Comparison of ENCODE assay signal across 21 cellular contexts in genomic region chr1:67300561-67300960, GRCh38. TPM values are rescaled to one million over a fixed set of nuclear protein-coding genes. Genes with fewer than 3 reads are reported as not detected.
DNase-seq lines count a peak whose midpoint lies in the region; ATAC-seq and TF ChIP-seq lines count a peak whose summit lies in the region.
"Had no signal": no experiment of that assay in that cellular context is flagged by ENCODE, and none has a peak within 500 bp of the region (broad histone marks: within the 10 kb centered on the region; RNA-seq: fewer than 3 reads in every experiment).

No MANE protein-coding gene starts in this region.

- H3K79me2 ChIP-seq in GM23338 (replicated peaks; ENCODE audit: insufficient read depth), result no peaks in the 10 kb centered on the region

- no peak overlapping the region for H3K27ac ChIP-seq in GM23338 (ENCODE audit: low read depth)

- H2AFZ ChIP-seq in GM23338, result no peak overlapping the region

- H4K20me1 ChIP-seq in GM23338 (replicated peaks; ENCODE audit: insufficient read depth), result no peaks in the 10 kb centered on the region

- H3K4me1 Mint-ChIP-seq in T-helper 1 cell treated with Interleukin-12 subunit alpha and Interleukin-12 subunit beta and Interleukin-4 antibody, amounts not matched to agents 30 μg/mL and 1 μg/mL, for 36 hours (ENCODE audit: low read depth), result peaks cover 62% of the 10 kb centered on the region
- peaks cover 9% of the 10 kb centered on the region; the same call in 2 of the 3 replicates for H3K4me1 Mint-ChIP-seq in GM23338
- H3K4me1 Mint-ChIP-seq: CD14-positive monocyte, IgD-negative memory B cell had no signal

- H3K4me2 ChIP-seq in skeletal muscle satellite cell (ENCODE audit: low read length), result peak overlapping the region; percentile 22
- H3K4me2 ChIP-seq in GM23338, result no peak overlapping the region

- H3K36me3 ChIP-seq in skeletal muscle satellite cell (ENCODE audit: insufficient read depth, low read length), result no peaks in the 10 kb centered on the region
- H3K36me3 ChIP-seq in GM23338 (ENCODE audit: insufficient read depth), result no peaks in the 10 kb centered on the region

- H3K27me3 ChIP-seq in skeletal muscle satellite cell (ENCODE audit: control insufficient read depth, insufficient read depth, low read length) (peaks cover 13% of the 10 kb centered on the region), GM23338 (ENCODE audit: insufficient read depth) (peaks cover under 1% of the 10 kb centered on the region; the same call in 1 of the 2 replicates)

- no peak for ATAC-seq in GM23338

- peaks cover 12% of the 10 kb centered on the region for H3K4me1 ChIP-seq in skeletal muscle satellite cell (ENCODE audit: control insufficient read depth, insufficient read depth, low read length)
- no peaks in the 10 kb centered on the region for H3K4me1 ChIP-seq in GM23338 (ENCODE audit: insufficient read depth)

- H3F3A ChIP-seq in GM23338 (replicated peaks; ENCODE audit: low read depth), result no peaks in the 10 kb centered on the region

- in situ Hi-C loops in astrocyte of the spinal cord (cut with HindIII; ENCODE audit: low sequenced_read_pairs), result no loop called here

- H3K9me3 Mint-ChIP-seq in T-helper 1 cell treated with Interleukin-12 subunit alpha and Interleukin-12 subunit beta and Interleukin-4 antibody, amounts not matched to agents 30 μg/mL and 1 μg/mL, for 36 hours, result peaks cover 3% of the 10 kb centered on the region
- no peaks in the 10 kb centered on the region for H3K9me3 Mint-ChIP-seq in GM23338
- H3K9me3 Mint-ChIP-seq: H9 had no signal

- TF ChIP-seq CTCF in astrocyte of the spinal cord (IDR thresholded peaks at IDR 0.05; ENCODE audit: low read depth, low read length), result no peak
- no peak for TF ChIP-seq CTCF in GM23338 (conservative IDR thresholded peaks at IDR 0.05; ENCODE audit: low read depth in 2 of 2)

- H3K9ac ChIP-seq in skeletal muscle satellite cell (ENCODE audit: low read depth, low read length), result no peak overlapping the region

- no peak for DNase-seq in T-helper 1 cell
- peak; percentile 75 for DNase-seq in LHCN-M2 (ENCODE audit: low read depth)
- DNase-seq in astrocyte of the spinal cord (ENCODE audit: low read depth, low spot score), result peak; percentile 36
- DNase-seq in activated CD4-positive, alpha-beta T cell treated with anti-CD3 and anti-CD28 coated beads for 48 hours, result no peak
- DNase-seq in HCEC 1CT, result no peak
- DNase-seq in GM23338 (ENCODE audit: low spot score), result no peak
- DNase-seq: COR-L47; DMS153; H9; NCI-H1417 treated with DMSO at 0.1 percent for 48 hours; NCI-H1930; NCI-H2171 treated with DMSO at 0.1 percent for 48 hours; NCI-H446 treated with DMSO at 0.1 percent for 48 hours; NK-92 treated with Interleukin-12 subunit alpha and Interleukin-12 subunit beta, amount 100 ng/mL, for 24 hours; SHP77 had no signal

- H3K27ac Mint-ChIP-seq in T-helper 1 cell treated with Interleukin-12 subunit alpha and Interleukin-12 subunit beta and Interleukin-4 antibody, amounts not matched to agents 30 μg/mL and 1 μg/mL, for 36 hours, result peak overlapping the region; percentile 23
- no peak overlapping the region for H3K27ac Mint-ChIP-seq in GM23338
- H3K27ac Mint-ChIP-seq: CD14-positive monocyte, H9, IgD-negative memory B cell had no signal

- H3K9me3 ChIP-seq in skeletal muscle satellite cell (replicated peaks; ENCODE audit: low read length), result no peaks in the 10 kb centered on the region

- peaks cover 6% of the 10 kb centered on the region for H3K36me3 Mint-ChIP-seq in T-helper 1 cell treated with Interleukin-12 subunit alpha and Interleukin-12 subunit beta and Interleukin-4 antibody, amounts not matched to agents 30 μg/mL and 1 μg/mL, for 36 hours (ENCODE audit: low read depth)
- no peaks in the 10 kb centered on the region for H3K36me3 Mint-ChIP-seq in GM23338 (ENCODE audit: low read depth)
- H3K36me3 Mint-ChIP-seq: CD14-positive monocyte had no signal

- peak overlapping the region; percentile 17 for H3K4me3 Mint-ChIP-seq in T-helper 1 cell treated with Interleukin-12 subunit alpha and Interleukin-12 subunit beta and Interleukin-4 antibody, amounts not matched to agents 30 μg/mL and 1 μg/mL, for 36 hours
- H3K4me3 Mint-ChIP-seq in GM23338, result no peak overlapping the region
- H3K4me3 Mint-ChIP-seq: CD14-positive monocyte, H9, IgD-negative memory B cell had no signal

- H3K27me3 Mint-ChIP-seq in T-helper 1 cell treated with Interleukin-12 subunit alpha and Interleukin-12 subunit beta and Interleukin-4 antibody, amounts not matched to agents 30 μg/mL and 1 μg/mL, for 36 hours (ENCODE audit: low read depth), result no peaks in the 10 kb centered on the region
- peaks cover 4% of the 10 kb centered on the region for H3K27me3 Mint-ChIP-seq in GM23338 (ENCODE audit: insufficient read depth, low read depth, poor library complexity)

- H3K9me2 ChIP-seq in GM23338 (ENCODE audit: insufficient read depth), result 0 out of 2 replicates have a peak, but pooled peaks cover 4% of the 10 kb centered on the region

- H3K4me3 ChIP-seq in astrocyte of the spinal cord (ENCODE audit: low read depth, low read length) (no peak overlapping the region), skeletal muscle satellite cell (ENCODE audit: low read length) (no peak overlapping the region), GM23338 (no peak overlapping the region)

TF ChIP-seq in GM23338, 12 proteins besides CTCF, POLR2A, EP300 and RAD21 (continues in another document):
- no peak for TF ChIP-seq EZH2 (IDR thresholded peaks at IDR 0.05; ENCODE audit: low read depth, unreplicated experiment)
- no peak for TF ChIP-seq POLR2AphosphoS5 (IDR thresholded peaks at IDR 0.05; ENCODE audit: low read depth)
- no peak for TF ChIP-seq ZNF331 (CRISPR knock-in tag; IDR thresholded peaks at IDR 0.05; ENCODE audit: low read depth)
- no peak for TF ChIP-seq JUNB (IDR thresholded peaks at IDR 0.05; ENCODE audit: unreplicated experiment)
- TF ChIP-seq ETS1 (IDR thresholded peaks at IDR 0.05), result no peak
- TF ChIP-seq REST (IDR thresholded peaks at IDR 0.05; ENCODE audit: unreplicated experiment), result no peak
- TF ChIP-seq STAT1 (IDR thresholded peaks at IDR 0.05; ENCODE audit: unreplicated experiment), result no peak
- no peak for TF ChIP-seq NANOG (IDR thresholded peaks at IDR 0.05; ENCODE audit: borderline replicate concordance)
- TF ChIP-seq EZH2phosphoT487 (IDR thresholded peaks at IDR 0.05; ENCODE audit: unreplicated experiment), result no peak
- TF ChIP-seq ZNF114 (CRISPR knock-in tag; IDR thresholded peaks at IDR 0.05), result no peak
- no peak for TF ChIP-seq CREB1 (CRISPR knock-in tag; IDR thresholded peaks at IDR 0.05; ENCODE audit: low read depth)

RNA-seq across cellular contexts. Expression of gene IL12RB2, which starts 7.1 kb away (rescaled TPM):
- total RNA-seq in LHCN-M2 (2014; rRNA removed), result not detected in 2 replicates
- 0.11 TPM for polyA plus RNA-seq in LHCN-M2 (2012)
- total RNA-seq in skeletal muscle satellite cell (2012; rRNA removed), result not detected in 2 replicates
- 0.31 and 1.7 TPM in 2 replicates for total RNA-seq in GM23338 (2014; rRNA removed; shearing (Covaris generic))
- polyA plus RNA-seq in GM23338 (2016; fragmentation: Nextera tagmentation; extraction: Ambion mirVana), result 0.43 and 0.79 TPM in 2 replicates
- total RNA-seq: HT1080, OCI-LY7 had no signal
- polyA plus RNA-seq: CD14-positive monocyte had no signal

Comparison
In these comparisons a context has a peak if more than half of its experiments do, and no peak if none do; other contexts are left out.
1. DNase-seq: peak in LHCN-M2 (single experiment) and astrocyte of the spinal cord (single experiment); none in T-helper 1 cell (0 of 5), activated CD4-positive, alpha-beta T cell treated with anti-CD3 and anti-CD28 coated beads for 48 hours (single experiment), HCEC 1CT (single experiment) and GM23338 (single experiment).